Comparison of ENCODE assay signal across 16 cellular contexts in genomic region chr21:25862112-25862511, GRCh38.
A peak's percentile ranks its signal among the peaks of the same experiment; 100 is the strongest.
DNase-seq lines count a peak whose midpoint lies in the region; ATAC-seq and TF ChIP-seq lines count a peak whose summit lies in the region.
"Had no signal": no experiment of that assay in that cellular context is flagged by ENCODE, and none has a peak within 500 bp of the region (broad histone marks: within the 10 kb centered on the region; RNA-seq: fewer than 3 reads in every experiment).

No MANE protein-coding gene starts in this region.

- H3K4me3 Mint-ChIP-seq in neural progenitor cell = no peak overlapping the region
- H3K4me3 Mint-ChIP-seq: CD14-positive monocyte had no signal

- no peaks in the 10 kb centered on the region for H3K9me3 Mint-ChIP-seq in neural progenitor cell
- H3K9me3 Mint-ChIP-seq: CD14-positive monocyte had no signal

- no peak overlapping the region for H3K27ac Mint-ChIP-seq in neural progenitor cell
- H3K27ac Mint-ChIP-seq: CD14-positive monocyte had no signal

- DNase-seq in DMS53 (lab: John Stamatoyannopoulos, UW) (peak; percentile 28), DMS53 treated with DMSO at 0.1 percent for 48 hours (lab: John Stamatoyannopoulos, UW; ENCODE audit: unreplicated experiment) (no peak), dermis blood vessel endothelial cell (peak; percentile 46), neural progenitor cell (ENCODE audit: low spot score) (peak; percentile 9), sciatic nerve (ENCODE audit: low spot score) (no peak)
- DNase-seq: 8988T, GF-D8, GOT3, NCI-H1092, NCI-H2081 treated with DMSO at 0.1 percent for 48 hours had no signal

- peaks cover 2% of the 10 kb centered on the region for H3K27me3 Mint-ChIP-seq in neural progenitor cell (ENCODE audit: insufficient read depth, low read depth)

- H3K9me2 ChIP-seq in Loucy (replicated peaks; ENCODE audit: low read depth, low read length) = no peaks in the 10 kb centered on the region

- ATAC-seq in GM18867 (IDR thresholded peaks at IDR 0.05; ENCODE audit: unreplicated experiment) = no peak
- no peak for ATAC-seq in GM18907 (IDR thresholded peaks at IDR 0.05; ENCODE audit: unreplicated experiment)
- ATAC-seq in sciatic nerve = no peak
- ATAC-seq: Panc1 had no signal

- H3K4me3 ChIP-seq in Loucy (ENCODE audit: low read length, poor library complexity, severe bottlenecking) = no peak overlapping the region
- no peak overlapping the region for H3K4me3 ChIP-seq in neural progenitor cell

- H2AFZ ChIP-seq in Loucy (ENCODE audit: low read length) (peak overlapping the region; percentile 43; the same call in 1 of the 2 replicates), neural progenitor cell (replicated peaks) (peak overlapping the region; percentile 23)

- TF ChIP-seq CTCF in Loucy (conservative IDR thresholded peaks at IDR 0.05; ENCODE audit: low read length) (no peak), neural progenitor cell (IDR thresholded peaks at IDR 0.05) (no peak)

- H3F3A ChIP-seq in Loucy (ENCODE audit: low read depth) (no peaks in the 10 kb centered on the region), neural progenitor cell (ENCODE audit: low read depth) (no peaks in the 10 kb centered on the region)

- H3K9ac ChIP-seq in Loucy (ENCODE audit: low read depth, low read length, poor library complexity, severe bottlenecking) (no peak overlapping the region), neural progenitor cell (no peak overlapping the region)
- H3K9ac ChIP-seq: KMS-11 had no signal

- H3K27me3 ChIP-seq in Loucy (ENCODE audit: insufficient read depth, low read length, poor library complexity, severe bottlenecking) = no peaks in the 10 kb centered on the region
- H3K27me3 ChIP-seq in neural progenitor cell = no peaks in the 10 kb centered on the region

- H3K79me2 ChIP-seq in Loucy (ENCODE audit: insufficient read depth, low read length) (no peaks in the 10 kb centered on the region), neural progenitor cell (ENCODE audit: low read depth) (no peaks in the 10 kb centered on the region)

- no peaks in the 10 kb centered on the region for H3K36me3 Mint-ChIP-seq in neural progenitor cell
- H3K36me3 Mint-ChIP-seq: CD14-positive monocyte had no signal

- H3K27ac ChIP-seq in neural progenitor cell = no peak overlapping the region
- H3K27ac ChIP-seq: KMS-11 had no signal

- no peaks in the 10 kb centered on the region for H3K36me3 ChIP-seq in Loucy (ENCODE audit: insufficient read depth, low read length)
- no peaks in the 10 kb centered on the region for H3K36me3 ChIP-seq in neural progenitor cell

- H3K9me3 ChIP-seq in Loucy (ENCODE audit: insufficient read depth, low read depth, low read length) (no peaks in the 10 kb centered on the region), neural progenitor cell (ENCODE audit: low read depth) (no peaks in the 10 kb centered on the region)

- peaks cover 14% of the 10 kb centered on the region for H3K4me1 Mint-ChIP-seq in neural progenitor cell
- H3K4me1 Mint-ChIP-seq: CD14-positive monocyte had no signal

- H3K4me2 ChIP-seq in Loucy (ENCODE audit: low read depth, low read length, poor library complexity, severe bottlenecking) (no peak overlapping the region), neural progenitor cell (no peak overlapping the region)
- H3K4me2 ChIP-seq: KMS-11 had no signal

- H4K20me1 ChIP-seq in Loucy (ENCODE audit: insufficient read depth, low read length, poor library complexity, severe bottlenecking) (no peaks in the 10 kb centered on the region), neural progenitor cell (ENCODE audit: low read depth) (no peaks in the 10 kb centered on the region)

- no peaks in the 10 kb centered on the region for H3K4me1 ChIP-seq in Loucy (ENCODE audit: insufficient read depth, low read length, poor library complexity, severe bottlenecking)
- peaks cover 21% of the 10 kb centered on the region for H3K4me1 ChIP-seq in neural progenitor cell

- intact Hi-C loops in sciatic nerve (cut with DNase I) = no loop called here

Comparison
In these comparisons a context has a peak if more than half of its experiments do, and no peak if none do; other contexts are left out.
1. DNase-seq: peak in DMS53 (single experiment), dermis blood vessel endothelial cell (single experiment) and neural progenitor cell (single experiment); none in DMS53 treated with DMSO at 0.1 percent for 48 hours (single experiment) and sciatic nerve (single experiment).